ENCODE assay signal across 1 cellular context in genomic region chr13:113296842-113297369, GRCh38.
TF ChIP-seq lines count a peak whose summit lies in the region.

A gene with protein sequence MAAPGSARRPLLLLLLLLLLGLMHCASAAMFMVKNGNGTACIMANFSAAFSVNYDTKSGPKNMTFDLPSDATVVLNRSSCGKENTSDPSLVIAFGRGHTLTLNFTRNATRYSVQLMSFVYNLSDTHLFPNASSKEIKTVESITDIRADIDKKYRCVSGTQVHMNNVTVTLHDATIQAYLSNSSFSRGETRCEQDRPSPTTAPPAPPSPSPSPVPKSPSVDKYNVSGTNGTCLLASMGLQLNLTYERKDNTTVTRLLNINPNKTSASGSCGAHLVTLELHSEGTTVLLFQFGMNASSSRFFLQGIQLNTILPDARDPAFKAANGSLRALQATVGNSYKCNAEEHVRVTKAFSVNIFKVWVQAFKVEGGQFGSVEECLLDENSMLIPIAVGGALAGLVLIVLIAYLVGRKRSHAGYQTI (plus strand): TSS chr13:113297239. CDS start chr13:113297435, 196 bp downstream.

TF ChIP-seq in HEK293, 187 proteins besides CTCF, POLR2A, EP300 and RAD21 (continued from another document and continues in another):
- peak; percentile 79; the same call in 1 of the 2 replicates for TF ChIP-seq ZNF148 (tag by site-specific recombination; IDR thresholded peaks at IDR 0.05; ENCODE audit: borderline replicate concordance)
- TF ChIP-seq, protein P1, sequence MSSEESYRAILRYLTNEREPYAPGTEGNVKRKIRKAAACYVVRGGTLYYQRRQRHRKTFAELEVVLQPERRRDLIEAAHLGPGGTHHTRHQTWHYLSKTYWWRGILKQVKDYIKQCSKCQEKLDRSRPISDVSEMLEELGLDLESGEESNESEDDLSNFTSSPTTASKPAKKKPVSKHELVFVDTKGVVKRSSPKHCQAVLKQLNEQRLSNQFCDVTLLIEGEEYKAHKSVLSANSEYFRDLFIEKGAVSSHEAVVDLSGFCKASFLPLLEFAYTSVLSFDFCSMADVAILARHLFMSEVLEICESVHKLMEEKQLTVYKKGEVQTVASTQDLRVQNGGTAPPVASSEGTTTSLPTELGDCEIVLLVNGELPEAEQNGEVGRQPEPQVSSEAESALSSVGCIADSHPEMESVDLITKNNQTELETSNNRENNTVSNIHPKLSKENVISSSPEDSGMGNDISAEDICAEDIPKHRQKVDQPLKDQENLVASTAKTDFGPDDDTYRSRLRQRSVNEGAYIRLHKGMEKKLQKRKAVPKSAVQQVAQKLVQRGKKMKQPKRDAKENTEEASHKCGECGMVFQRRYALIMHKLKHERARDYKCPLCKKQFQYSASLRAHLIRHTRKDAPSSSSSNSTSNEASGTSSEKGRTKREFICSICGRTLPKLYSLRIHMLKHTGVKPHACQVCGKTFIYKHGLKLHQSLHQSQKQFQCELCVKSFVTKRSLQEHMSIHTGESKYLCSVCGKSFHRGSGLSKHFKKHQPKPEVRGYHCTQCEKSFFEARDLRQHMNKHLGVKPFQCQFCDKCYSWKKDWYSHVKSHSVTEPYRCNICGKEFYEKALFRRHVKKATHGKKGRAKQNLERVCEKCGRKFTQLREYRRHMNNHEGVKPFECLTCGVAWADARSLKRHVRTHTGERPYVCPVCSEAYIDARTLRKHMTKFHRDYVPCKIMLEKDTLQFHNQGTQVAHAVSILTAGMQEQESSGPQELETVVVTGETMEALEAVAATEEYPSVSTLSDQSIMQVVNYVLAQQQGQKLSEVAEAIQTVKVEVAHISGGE (tag by site-specific recombination; conservative IDR thresholded peaks at IDR 0.05; ENCODE audit: low read depth) = peak; percentile 69
- peak; percentile 97 for TF ChIP-seq ZSCAN23 (tag by site-specific recombination; IDR thresholded peaks at IDR 0.05)
- no peak for TF ChIP-seq ZNF248 (tag by site-specific recombination; IDR thresholded peaks at IDR 0.05)
- TF ChIP-seq ZNF280D (tag by site-specific recombination; IDR thresholded peaks at IDR 0.05) = 0 out of 2 replicates have a peak, but pooled peaks have one; percentile 44
- no peak for TF ChIP-seq ZNF530 (tag by site-specific recombination; IDR thresholded peaks at IDR 0.05; ENCODE audit: low read depth)
- TF ChIP-seq HOXA7 (CRISPR knock-in tag; IDR thresholded peaks at IDR 0.05; ENCODE audit: borderline replicate concordance) = no peak
- 0 out of 2 replicates have a peak, but pooled peaks have one; percentile 84 for TF ChIP-seq HOXC10 (CRISPR knock-in tag; IDR thresholded peaks at IDR 0.05)
- peak; percentile 71; the same call in 1 of the 2 replicates for TF ChIP-seq KLF1 (tag by site-specific recombination; IDR thresholded peaks at IDR 0.05)
- TF ChIP-seq ZNF521 (tag by site-specific recombination; IDR thresholded peaks at IDR 0.05) = no peak
- TF ChIP-seq ZNF629 (tag by site-specific recombination; IDR thresholded peaks at IDR 0.05) = peak; percentile 94
- TF ChIP-seq ZNF202 (tag by site-specific recombination; IDR thresholded peaks at IDR 0.05; ENCODE audit: borderline replicate concordance) = no peak
- peak; percentile 82; the same call in 1 of the 2 replicates for TF ChIP-seq ZNF658 (tag by site-specific recombination; IDR thresholded peaks at IDR 0.05)
- no peak for TF ChIP-seq ZNF654 (tag by site-specific recombination; IDR thresholded peaks at IDR 0.05; ENCODE audit: low read depth)
- TF ChIP-seq ZNF558 (tag by site-specific recombination; IDR thresholded peaks at IDR 0.05) = no peak
- peak; percentile 88 for TF ChIP-seq YY2 (tag by site-specific recombination; IDR thresholded peaks at IDR 0.05)
- TF ChIP-seq REST (tag by site-specific recombination; IDR thresholded peaks at IDR 0.05) = peak; percentile 94
- no peak for TF ChIP-seq RBAK (tag by site-specific recombination; IDR thresholded peaks at IDR 0.05)
- TF ChIP-seq ZFP3 (tag by site-specific recombination; IDR thresholded peaks at IDR 0.05; ENCODE audit: low read depth) = 0 out of 2 replicates have a peak, but pooled peaks have one; percentile 11
- peak; percentile 85; the same call in 1 of the 2 replicates for TF ChIP-seq ZNF221 (tag by site-specific recombination; IDR thresholded peaks at IDR 0.05; ENCODE audit: borderline replicate concordance)
- peak; percentile 86 for TF ChIP-seq ZNF692 (tag by site-specific recombination; IDR thresholded peaks at IDR 0.05)
- peak; percentile 88 for TF ChIP-seq KLF9 (tag by site-specific recombination; IDR thresholded peaks at IDR 0.05; ENCODE audit: low read depth)
- TF ChIP-seq, protein P2, sequence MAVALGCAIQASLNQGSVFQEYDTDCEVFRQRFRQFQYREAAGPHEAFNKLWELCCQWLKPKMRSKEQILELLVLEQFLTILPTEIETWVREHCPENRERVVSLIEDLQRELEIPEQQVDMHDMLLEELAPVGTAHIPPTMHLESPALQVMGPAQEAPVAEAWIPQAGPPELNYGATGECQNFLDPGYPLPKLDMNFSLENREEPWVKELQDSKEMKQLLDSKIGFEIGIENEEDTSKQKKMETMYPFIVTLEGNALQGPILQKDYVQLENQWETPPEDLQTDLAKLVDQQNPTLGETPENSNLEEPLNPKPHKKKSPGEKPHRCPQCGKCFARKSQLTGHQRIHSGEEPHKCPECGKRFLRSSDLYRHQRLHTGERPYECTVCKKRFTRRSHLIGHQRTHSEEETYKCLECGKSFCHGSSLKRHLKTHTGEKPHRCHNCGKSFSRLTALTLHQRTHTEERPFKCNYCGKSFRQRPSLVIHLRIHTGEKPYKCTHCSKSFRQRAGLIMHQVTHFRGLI (tag by site-specific recombination; IDR thresholded peaks at IDR 0.05) = peak; percentile 59; the same call in 1 of the 2 replicates
- peak; percentile 70 for TF ChIP-seq ZIC2 (tag by site-specific recombination; IDR thresholded peaks at IDR 0.05)
- TF ChIP-seq ZNF561 (tag by site-specific recombination; IDR thresholded peaks at IDR 0.05; ENCODE audit: borderline replicate concordance) = peak; percentile 98
- no peak for TF ChIP-seq ZNF624 (tag by site-specific recombination; IDR thresholded peaks at IDR 0.05)
- TF ChIP-seq ZNF37A (tag by site-specific recombination; IDR thresholded peaks at IDR 0.05) = peak; percentile 50; the same call in 1 of the 2 replicates
- peak; percentile 79 for TF ChIP-seq WT1 (tag by site-specific recombination; IDR thresholded peaks at IDR 0.05)
- 0 out of 2 replicates have a peak, but pooled peaks have one; percentile 36 for TF ChIP-seq ZNF701 (tag by site-specific recombination; IDR thresholded peaks at IDR 0.05)
- TF ChIP-seq ZNF837 (tag by site-specific recombination; IDR thresholded peaks at IDR 0.05) = no peak
- peak; percentile 91 for TF ChIP-seq GLI4 (tag by site-specific recombination; IDR thresholded peaks at IDR 0.05)
- peak; percentile 62; the same call in 1 of the 2 replicates for TF ChIP-seq ZNF398 (tag by site-specific recombination; IDR thresholded peaks at IDR 0.05)
- TF ChIP-seq, protein P3, sequence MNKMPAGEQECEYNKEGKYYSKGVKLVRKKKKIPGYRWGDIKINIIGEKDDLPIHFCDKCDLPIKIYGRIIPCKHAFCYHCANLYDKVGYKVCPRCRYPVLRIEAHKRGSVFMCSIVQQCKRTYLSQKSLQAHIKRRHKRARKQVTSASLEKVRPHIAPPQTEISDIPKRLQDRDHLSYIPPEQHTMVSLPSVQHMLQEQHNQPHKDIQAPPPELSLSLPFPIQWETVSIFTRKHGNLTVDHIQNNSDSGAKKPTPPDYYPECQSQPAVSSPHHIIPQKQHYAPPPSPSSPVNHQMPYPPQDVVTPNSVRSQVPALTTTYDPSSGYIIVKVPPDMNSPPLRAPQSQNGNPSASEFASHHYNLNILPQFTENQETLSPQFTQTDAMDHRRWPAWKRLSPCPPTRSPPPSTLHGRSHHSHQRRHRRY (tag by site-specific recombination; IDR thresholded peaks at IDR 0.05) = peak; percentile 89; the same call in 1 of the 2 replicates
- peak; percentile 98 for TF ChIP-seq ZBTB1 (tag by site-specific recombination; IDR thresholded peaks at IDR 0.05)
- peak; percentile 84; the same call in 1 of the 2 replicates for TF ChIP-seq SALL2 (tag by site-specific recombination; IDR thresholded peaks at IDR 0.05; ENCODE audit: borderline replicate concordance)
